ENCODE assay signal across 2 cellular contexts in the genomic region with DNA sequence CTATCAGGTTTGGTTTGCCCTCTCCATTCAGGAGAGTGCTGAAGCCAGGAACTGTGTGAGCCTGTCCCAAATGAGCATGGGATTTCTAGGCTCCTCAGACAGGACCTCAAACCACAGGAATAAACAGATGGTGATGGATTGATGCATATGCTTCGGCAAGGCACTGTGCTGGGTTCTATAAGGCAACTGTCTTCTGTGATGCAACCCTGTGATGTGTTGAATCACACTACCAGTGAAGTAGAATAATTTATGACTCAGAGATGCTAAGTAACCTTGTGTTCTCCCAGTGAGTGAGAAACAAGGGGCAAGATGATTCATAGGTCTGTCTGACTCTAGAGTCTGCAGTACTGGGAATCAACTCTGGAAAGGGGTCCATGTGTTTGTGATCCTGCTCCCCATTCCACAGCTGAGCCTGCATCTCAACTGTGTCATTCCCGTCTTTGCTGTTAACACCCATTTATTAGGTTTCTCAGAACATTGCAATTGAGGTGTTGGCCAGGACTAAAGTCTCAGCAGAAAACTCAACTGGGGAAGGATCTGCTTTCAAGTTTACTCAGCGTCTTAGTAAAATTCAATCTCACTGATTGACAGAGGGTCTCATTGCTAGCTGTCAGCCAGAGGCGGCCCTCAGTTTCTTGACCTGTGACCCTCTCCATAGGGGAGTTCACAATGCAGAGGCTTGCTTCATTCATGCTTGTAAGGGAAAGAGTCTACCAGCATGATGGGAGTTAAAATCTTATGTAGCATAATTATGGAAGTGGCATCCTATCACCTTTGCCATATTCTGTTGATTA.
A peak's percentile ranks its signal among the peaks of the same experiment; 100 is the strongest.
TF ChIP-seq lines count a peak whose summit lies in the region.

No MANE protein-coding gene starts in this region.

TF ChIP-seq in HCT116, 20 proteins besides CTCF, POLR2A, EP300 and RAD21:
- no peak for TF ChIP-seq ZNF274 (IDR thresholded peaks at IDR 0.05; ENCODE audit: low read depth, low read length)
- peak; percentile 42; the same call in 1 of the 2 replicates for TF ChIP-seq SP1 (IDR thresholded peaks at IDR 0.05; ENCODE audit: low read depth)
- TF ChIP-seq FOSL1 (IDR thresholded peaks at IDR 0.05; ENCODE audit: low read depth): peak; percentile 71
- TF ChIP-seq, protein P1, sequence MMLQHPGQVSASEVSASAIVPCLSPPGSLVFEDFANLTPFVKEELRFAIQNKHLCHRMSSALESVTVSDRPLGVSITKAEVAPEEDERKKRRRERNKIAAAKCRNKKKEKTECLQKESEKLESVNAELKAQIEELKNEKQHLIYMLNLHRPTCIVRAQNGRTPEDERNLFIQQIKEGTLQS (IDR thresholded peaks at IDR 0.05): peak; percentile 52
- TF ChIP-seq CEBPB (IDR thresholded peaks at IDR 0.05; ENCODE audit: low read depth): peak; percentile 88
- TF ChIP-seq, protein P2, sequence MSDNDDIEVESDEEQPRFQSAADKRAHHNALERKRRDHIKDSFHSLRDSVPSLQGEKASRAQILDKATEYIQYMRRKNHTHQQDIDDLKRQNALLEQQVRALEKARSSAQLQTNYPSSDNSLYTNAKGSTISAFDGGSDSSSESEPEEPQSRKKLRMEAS (IDR thresholded peaks at IDR 0.05): peak; percentile 53
- no peak for TF ChIP-seq EZH2 (IDR thresholded peaks at IDR 0.05)
- TF ChIP-seq JUND (IDR thresholded peaks at IDR 0.05): peak; percentile 71
- TF ChIP-seq TCF7L2 (IDR thresholded peaks at IDR 0.05; ENCODE audit: borderline replicate concordance, extremely low read depth, insufficient read depth, insufficient read length): peak; percentile 17
- no peak for TF ChIP-seq SIN3A (IDR thresholded peaks at IDR 0.05; ENCODE audit: low read depth)
- no peak for TF ChIP-seq YY1 (IDR thresholded peaks at IDR 0.05; ENCODE audit: extremely low read depth, insufficient replicate concordance, low read depth, low read length)

TF ChIP-seq in H1, 55 proteins besides CTCF, POLR2A, EP300 and RAD21 (continued from another document):
- no peak for TF ChIP-seq SIX5 (IDR thresholded peaks at IDR 0.05; ENCODE audit: low read depth, low read length)
- TF ChIP-seq ZNF274 (IDR thresholded peaks at IDR 0.05; ENCODE audit: borderline replicate concordance, extremely low read depth, low read length): no peak
